Comparison of ENCODE assay signal across 29 cellular contexts in the genomic region with DNA sequence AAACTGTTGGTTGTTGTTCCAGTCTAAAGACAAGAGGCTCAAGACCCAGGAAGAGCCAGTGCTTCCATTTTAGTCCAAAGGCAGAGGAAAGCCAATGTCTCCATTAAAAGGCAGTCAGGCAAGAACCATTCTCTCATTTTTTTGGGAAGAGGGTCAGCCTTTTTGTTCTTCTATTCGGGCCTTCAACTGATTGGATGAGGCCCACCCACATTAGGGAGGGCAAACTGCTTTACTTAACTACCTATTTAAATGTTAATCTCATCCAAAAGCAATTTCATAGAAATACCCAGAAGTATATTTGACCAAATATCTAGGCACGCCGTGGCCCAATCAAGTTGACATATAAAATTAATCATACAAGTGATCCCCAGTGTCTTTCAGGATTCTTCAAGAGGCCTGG.
"Had no signal": no experiment of that assay in that cellular context is flagged by ENCODE, and none has a peak within 500 bp of the region (broad histone marks: within the 10 kb centered on the region; RNA-seq: fewer than 3 reads in every experiment).

No MANE protein-coding gene starts in this region.

- H3K4me3 ChIP-seq: colonic mucosa, coronary artery, dorsolateral prefrontal cortex, esophagus muscularis mucosa, esophagus squamous epithelium, gastrocnemius medialis, gastroesophageal sphincter, heart left ventricle, heart right ventricle, hepatocyte had no signal

- ATAC-seq: effector memory CD8-positive, alpha-beta T cell; esophagus mucosa; foreskin keratinocyte; gastroesophageal sphincter; heart left ventricle; heart right ventricle had no signal

- H3K4me1 ChIP-seq: colonic mucosa, esophagus squamous epithelium, foreskin keratinocyte, gastroesophageal sphincter had no signal

- H3K36me3 ChIP-seq: colonic mucosa, esophagus muscularis mucosa, esophagus squamous epithelium, gastrocnemius medialis, gastroesophageal sphincter, heart left ventricle, heart right ventricle had no signal

- H3K27ac ChIP-seq: colonic mucosa, coronary artery, dorsolateral prefrontal cortex, epithelial cell of prostate, esophagus muscularis mucosa, esophagus squamous epithelium, foreskin keratinocyte, gastrocnemius medialis, gastroesophageal sphincter, heart right ventricle, hepatocyte had no signal

- H3K79me2 ChIP-seq: hepatocyte had no signal

- H2AFZ ChIP-seq: hepatocyte had no signal

- DNase-seq: colonic mucosa; cortex of kidney; dermis blood vessel endothelial cell; dorsolateral prefrontal cortex; effector CD4-positive, alpha-beta T cell; effector CD8-positive, alpha-beta T cell; effector memory CD4-positive, alpha-beta T cell; effector memory CD8-positive, alpha-beta T cell; endodermal cell; erythroblast; esophagus squamous epithelium; foreskin fibroblast; foreskin keratinocyte; foreskin melanocyte; gastrocnemius medialis; glutamatergic neuron; head of caudate nucleus; heart left ventricle; heart right ventricle had no signal

- FAIRE-seq: colon, endometrium, endothelial cell of umbilical vein, frontal cortex had no signal

- H3K4me2 ChIP-seq: hepatocyte had no signal

- H3K27me3 ChIP-seq: gastrocnemius medialis, hepatocyte had no signal

- H3K9me3 ChIP-seq: colonic mucosa, gastrocnemius medialis had no signal
